Comparison of ENCODE assay signal across 8 cellular contexts in the genomic region with DNA sequence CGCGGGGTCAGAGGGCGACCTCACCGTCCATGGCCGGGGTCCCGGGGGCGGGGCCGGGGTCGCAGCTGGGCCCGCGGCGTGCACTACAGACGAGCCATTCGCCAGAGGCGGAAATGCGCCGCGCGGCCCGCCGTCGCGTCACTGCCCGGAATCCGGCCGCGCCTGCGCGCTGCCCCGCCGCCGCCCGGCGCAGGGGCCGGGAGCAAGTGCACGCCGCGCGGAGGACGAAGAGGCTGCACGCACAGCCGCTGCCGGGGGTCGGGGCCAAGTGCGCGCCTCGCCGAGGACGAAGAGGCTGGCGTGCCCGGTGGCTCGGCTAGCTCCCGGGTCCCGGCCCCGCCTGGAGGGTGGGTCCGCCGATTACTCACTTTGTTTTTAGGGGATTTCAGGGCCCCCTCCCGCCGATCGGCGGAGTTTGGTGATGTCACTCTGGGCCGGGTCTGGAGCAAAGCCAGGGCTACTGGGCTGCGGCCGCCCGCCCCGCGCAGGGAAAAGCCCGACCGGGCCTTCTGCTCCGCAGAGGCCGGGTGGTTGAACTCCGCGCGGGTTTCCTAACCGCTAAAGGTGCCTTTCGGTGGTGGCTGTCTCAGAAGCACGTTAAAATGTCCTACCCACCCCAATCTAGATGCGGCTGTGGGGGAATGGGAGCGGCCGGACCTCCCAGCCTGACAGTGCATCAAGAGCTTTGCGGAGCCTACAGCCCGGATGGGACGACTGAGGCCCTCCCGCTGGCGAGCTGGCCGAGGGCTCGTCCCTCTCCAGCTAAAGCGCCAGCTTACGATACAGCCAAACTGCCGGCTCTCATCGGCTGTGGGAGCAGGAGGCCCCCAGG. TPM values are rescaled to one million over a fixed set of nuclear protein-coding genes. Genes with fewer than 3 reads are reported as not detected.
DNase-seq lines count a peak whose midpoint lies in the region; ATAC-seq and TF ChIP-seq lines count a peak whose summit lies in the region.

A gene (minus strand): TSS at position 115 of the 832 bp plus-strand sequence. CDS start 84 bp downstream, at position 31.

- H3K4me3 ChIP-seq in HAP-1 (peak within 1 kb of the TSS; percentile 79), MM.1S (ENCODE audit: low read length) (peak within 1 kb of the TSS; percentile 100), thoracic aorta (peak within 1 kb of the TSS; percentile 93)

- no peaks in the 10 kb centered on the region for H3K27me3 ChIP-seq in HAP-1 (ENCODE audit: low read depth)
- H3K27me3 ChIP-seq in MM.1S (replicated peaks; ENCODE audit: insufficient read depth, low read length), result no peaks in the 10 kb centered on the region
- H3K27me3 ChIP-seq in thoracic aorta (replicated peaks; ENCODE audit: insufficient read depth), result no peaks in the 10 kb centered on the region

- no peaks in the 10 kb centered on the region for H3K9me3 Mint-ChIP-seq in activated naive CD4-positive, alpha-beta T cell treated with anti-CD3 and anti-CD28 coated beads, Interleukin-2, amount 50 U/mL, for 24 hours
- H3K9me3 Mint-ChIP-seq in osteocyte (ENCODE audit: unreplicated experiment), result no peaks in the 10 kb centered on the region

- peak within 1 kb of the TSS; percentile 92 for H3K27ac Mint-ChIP-seq in activated naive CD4-positive, alpha-beta T cell treated with anti-CD3 and anti-CD28 coated beads, Interleukin-2, amount 50 U/mL, for 24 hours
- H3K27ac Mint-ChIP-seq in osteocyte (ENCODE audit: unreplicated experiment), result peak within 1 kb of the TSS; percentile 98

- peaks cover 13% of the 10 kb centered on the region for H3F3A ChIP-seq in MM.1S (ENCODE audit: insufficient read depth, low read length)

- no peaks in the 10 kb centered on the region for H3K27me3 Mint-ChIP-seq in activated naive CD4-positive, alpha-beta T cell treated with anti-CD3 and anti-CD28 coated beads, Interleukin-2, amount 50 U/mL, for 24 hours
- no peaks in the 10 kb centered on the region for H3K27me3 Mint-ChIP-seq in osteocyte (ENCODE audit: unreplicated experiment)

- peak; percentile 89 for ATAC-seq in SK-N-SH treated with all-trans-retinoic acid at 6 μM for 48 hours
- ATAC-seq in thoracic aorta (ENCODE audit: insufficient number of reproducible peaks, low FRiP score, low read depth), result peak; percentile 70

- peaks cover 38% of the 10 kb centered on the region for H3K4me1 Mint-ChIP-seq in activated naive CD4-positive, alpha-beta T cell treated with anti-CD3 and anti-CD28 coated beads, Interleukin-2, amount 50 U/mL, for 24 hours
- peaks cover 21% of the 10 kb centered on the region for H3K4me1 Mint-ChIP-seq in osteocyte (ENCODE audit: unreplicated experiment)

- peaks cover 11% of the 10 kb centered on the region for H3K36me3 Mint-ChIP-seq in activated naive CD4-positive, alpha-beta T cell treated with anti-CD3 and anti-CD28 coated beads, Interleukin-2, amount 50 U/mL, for 24 hours
- peaks cover 25% of the 10 kb centered on the region for H3K36me3 Mint-ChIP-seq in osteocyte (ENCODE audit: unreplicated experiment)

- TF ChIP-seq CTCF in MM.1S (IDR thresholded peaks at IDR 0.05; ENCODE audit: low read length), result no peak
- no peak for TF ChIP-seq CTCF in osteocyte (IDR thresholded peaks at IDR 0.05)
- no peak for TF ChIP-seq CTCF in thoracic aorta (IDR thresholded peaks at IDR 0.05)

- no peaks in the 10 kb centered on the region for H4K20me1 ChIP-seq in MM.1S (ENCODE audit: insufficient read depth, low read length)

- H3K36me3 ChIP-seq in HAP-1 (replicated peaks) (peaks cover 35% of the 10 kb centered on the region), MM.1S (replicated peaks; ENCODE audit: insufficient read depth, low read length) (0 out of 2 replicates have a peak, but pooled peaks cover 5% of the 10 kb centered on the region), thoracic aorta (peaks cover 34% of the 10 kb centered on the region)

- H3K9ac ChIP-seq in MM.1S (ENCODE audit: low read length), result peak within 1 kb of the TSS; percentile 91

- peak within 1 kb of the TSS; percentile 99 for H3K4me2 ChIP-seq in MM.1S (ENCODE audit: low read depth, low read length)

- H3K79me2 ChIP-seq in MM.1S (ENCODE audit: low read length), result peaks cover 40% of the 10 kb centered on the region

- H3K9me3 ChIP-seq in HAP-1 (no peaks in the 10 kb centered on the region), MM.1S (replicated peaks; ENCODE audit: insufficient read depth, low read length) (no peaks in the 10 kb centered on the region), thoracic aorta (no peaks in the 10 kb centered on the region)

- H3K4me1 ChIP-seq in HAP-1, result peaks cover 3% of the 10 kb centered on the region
- peaks cover 9% of the 10 kb centered on the region; the same call in 1 of the 2 replicates for H3K4me1 ChIP-seq in MM.1S (ENCODE audit: low read length)
- H3K4me1 ChIP-seq in thoracic aorta (ENCODE audit: control insufficient read depth in 1 of 2, low read depth in 2 of 2), result peaks cover 14 to 25% of the 10 kb centered on the region in 2 donors

- H3K9me2 ChIP-seq in MM.1S (replicated peaks; ENCODE audit: insufficient read depth, low read length), result no peaks in the 10 kb centered on the region

- peak within 1 kb of the TSS; percentile 77 for H3K27ac ChIP-seq in MM.1S (ENCODE audit: low read length)
- peak within 1 kb of the TSS; percentile 98 to 99 for H3K27ac ChIP-seq in thoracic aorta

- in situ Hi-C loops in HAP-1 (cut with MboI; ENCODE audit: low sequenced_read_pairs), result no loop called here

- peak within 1 kb of the TSS; percentile 84 for H2AFZ ChIP-seq in MM.1S (ENCODE audit: low read length)

- DNase-seq in GM03348 (ENCODE audit: low spot score), result peak; percentile 97
- peak; percentile 90 to 95 for DNase-seq in HAP-1 (ENCODE audit: low spot score in 2 of 2)
- DNase-seq in MM.1S, result peak; percentile 92
- DNase-seq in glomerular endothelial cell (ENCODE audit: extremely low read depth, low read depth, low spot score), result no peak
- DNase-seq in osteocyte (ENCODE audit: extremely low spot score, unreplicated experiment), result peak; percentile 99
- DNase-seq in thoracic aorta (ENCODE audit: low spot score), result peak; percentile 81

- peak within 1 kb of the TSS; percentile 89 for H3K4me3 Mint-ChIP-seq in activated naive CD4-positive, alpha-beta T cell treated with anti-CD3 and anti-CD28 coated beads, Interleukin-2, amount 50 U/mL, for 24 hours
- peak within 1 kb of the TSS; percentile 85 for H3K4me3 Mint-ChIP-seq in osteocyte (ENCODE audit: unreplicated experiment)

TF ChIP-seq in SK-N-SH treated with all-trans-retinoic acid at 6 μM for 48 hours, 23 proteins besides CTCF, POLR2A, EP300 and RAD21:
- TF ChIP-seq ZFP3 (CRISPR knock-in tag; IDR thresholded peaks at IDR 0.05) (no peak), ESRRG (CRISPR knock-in tag; IDR thresholded peaks at IDR 0.05) (no peak), PPARA (CRISPR knock-in tag; IDR thresholded peaks at IDR 0.05; ENCODE audit: borderline replicate concordance) (no peak), BACH2 (CRISPR knock-in tag; IDR thresholded peaks at IDR 0.05; ENCODE audit: borderline replicate concordance) (no peak), TOX (CRISPR knock-in tag; IDR thresholded peaks at IDR 0.05; ENCODE audit: borderline replicate concordance) (no peak)
- TF ChIP-seq, protein P1, sequence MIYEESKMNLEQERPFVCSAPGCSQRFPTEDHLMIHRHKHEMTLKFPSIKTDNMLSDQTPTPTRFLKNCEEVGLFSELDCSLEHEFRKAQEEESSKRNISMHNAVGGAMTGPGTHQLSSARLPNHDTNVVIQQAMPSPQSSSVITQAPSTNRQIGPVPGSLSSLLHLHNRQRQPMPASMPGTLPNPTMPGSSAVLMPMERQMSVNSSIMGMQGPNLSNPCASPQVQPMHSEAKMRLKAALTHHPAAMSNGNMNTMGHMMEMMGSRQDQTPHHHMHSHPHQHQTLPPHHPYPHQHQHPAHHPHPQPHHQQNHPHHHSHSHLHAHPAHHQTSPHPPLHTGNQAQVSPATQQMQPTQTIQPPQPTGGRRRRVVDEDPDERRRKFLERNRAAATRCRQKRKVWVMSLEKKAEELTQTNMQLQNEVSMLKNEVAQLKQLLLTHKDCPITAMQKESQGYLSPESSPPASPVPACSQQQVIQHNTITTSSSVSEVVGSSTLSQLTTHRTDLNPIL (CRISPR knock-in tag; IDR thresholded peaks at IDR 0.05; ENCODE audit: low read depth), result no peak
- TF ChIP-seq, protein P2, sequence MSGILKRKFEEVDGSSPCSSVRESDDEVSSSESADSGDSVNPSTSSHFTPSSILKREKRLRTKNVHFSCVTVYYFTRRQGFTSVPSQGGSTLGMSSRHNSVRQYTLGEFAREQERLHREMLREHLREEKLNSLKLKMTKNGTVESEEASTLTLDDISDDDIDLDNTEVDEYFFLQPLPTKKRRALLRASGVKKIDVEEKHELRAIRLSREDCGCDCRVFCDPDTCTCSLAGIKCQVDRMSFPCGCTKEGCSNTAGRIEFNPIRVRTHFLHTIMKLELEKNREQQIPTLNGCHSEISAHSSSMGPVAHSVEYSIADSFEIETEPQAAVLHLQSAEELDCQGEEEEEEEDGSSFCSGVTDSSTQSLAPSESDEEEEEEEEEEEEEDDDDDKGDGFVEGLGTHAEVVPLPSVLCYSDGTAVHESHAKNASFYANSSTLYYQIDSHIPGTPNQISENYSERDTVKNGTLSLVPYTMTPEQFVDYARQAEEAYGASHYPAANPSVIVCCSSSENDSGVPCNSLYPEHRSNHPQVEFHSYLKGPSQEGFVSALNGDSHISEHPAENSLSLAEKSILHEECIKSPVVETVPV (CRISPR knock-in tag; IDR thresholded peaks at IDR 0.05), result no peak
- TF ChIP-seq, protein P3, sequence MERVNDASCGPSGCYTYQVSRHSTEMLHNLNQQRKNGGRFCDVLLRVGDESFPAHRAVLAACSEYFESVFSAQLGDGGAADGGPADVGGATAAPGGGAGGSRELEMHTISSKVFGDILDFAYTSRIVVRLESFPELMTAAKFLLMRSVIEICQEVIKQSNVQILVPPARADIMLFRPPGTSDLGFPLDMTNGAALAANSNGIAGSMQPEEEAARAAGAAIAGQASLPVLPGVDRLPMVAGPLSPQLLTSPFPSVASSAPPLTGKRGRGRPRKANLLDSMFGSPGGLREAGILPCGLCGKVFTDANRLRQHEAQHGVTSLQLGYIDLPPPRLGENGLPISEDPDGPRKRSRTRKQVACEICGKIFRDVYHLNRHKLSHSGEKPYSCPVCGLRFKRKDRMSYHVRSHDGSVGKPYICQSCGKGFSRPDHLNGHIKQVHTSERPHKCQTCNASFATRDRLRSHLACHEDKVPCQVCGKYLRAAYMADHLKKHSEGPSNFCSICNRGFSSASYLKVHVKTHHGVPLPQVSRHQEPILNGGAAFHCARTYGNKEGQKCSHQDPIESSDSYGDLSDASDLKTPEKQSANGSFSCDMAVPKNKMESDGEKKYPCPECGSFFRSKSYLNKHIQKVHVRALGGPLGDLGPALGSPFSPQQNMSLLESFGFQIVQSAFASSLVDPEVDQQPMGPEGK (CRISPR knock-in tag; IDR thresholded peaks at IDR 0.05; ENCODE audit: borderline replicate concordance), result peak; percentile 51; the same call in 1 of the 2 replicates

RNA-seq across cellular contexts. Expression of the gene that starts here (rescaled TPM):
- 89.0 and 118 TPM in 2 replicates for total RNA-seq in glomerular endothelial cell
- total RNA-seq in osteocyte, result 77.4 and 79.7 TPM in 2 replicates
- total RNA-seq in thoracic aorta, result 10 to 100 TPM; 81.5 to 84.4 TPM
